ENCODE assay signal across 20 cellular contexts in the genomic region with DNA sequence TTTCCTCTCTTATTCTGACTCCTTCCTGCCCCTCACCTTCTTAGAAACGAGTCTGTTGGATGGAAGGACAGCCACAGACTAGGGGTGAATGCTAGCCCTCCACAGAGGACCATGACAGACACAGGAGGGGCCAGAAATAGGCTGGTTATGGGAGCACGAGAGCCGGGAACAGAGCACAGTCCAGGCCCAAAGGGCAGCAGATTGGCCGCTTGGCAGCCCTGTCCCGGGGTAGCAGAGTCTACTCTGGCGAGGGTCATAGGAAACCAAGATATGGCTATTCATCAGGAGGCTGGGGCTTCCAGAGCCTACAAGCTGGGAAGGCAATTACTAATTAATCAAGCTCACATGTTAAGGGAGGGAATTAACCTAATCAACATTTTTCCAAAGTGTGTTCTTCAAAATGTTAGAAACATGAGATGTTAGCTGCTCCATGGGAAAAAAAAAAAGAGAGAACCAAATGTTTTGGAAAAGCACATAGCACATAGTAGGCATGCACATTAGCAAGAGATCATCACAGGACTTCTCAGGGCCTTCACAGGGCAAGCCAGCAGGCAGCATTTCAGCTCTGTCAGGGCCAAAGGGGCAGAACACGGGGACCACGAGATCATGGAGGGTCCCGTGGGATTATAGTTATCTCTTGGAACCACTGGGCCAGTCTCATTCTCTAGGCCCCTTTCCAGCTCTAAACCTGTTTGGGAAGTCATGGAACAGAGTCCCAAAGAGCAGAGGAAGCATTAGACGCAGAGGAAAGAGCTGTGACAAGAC. TPM values are rescaled to one million over a fixed set of nuclear protein-coding genes. Genes with fewer than 3 reads are reported as not detected.
DNase-seq lines count a peak whose midpoint lies in the region; ATAC-seq, FAIRE-seq and TF ChIP-seq lines count a peak whose summit lies in the region.
"Had no signal": no experiment of that assay in that cellular context is flagged by ENCODE, and none has a peak within 500 bp of the region (broad histone marks: within the 10 kb centered on the region; RNA-seq: fewer than 3 reads in every experiment).

No MANE protein-coding gene starts in this region.

- no peak overlapping the region for H2BK120ac ChIP-seq in H1 (replicated peaks; ENCODE audit: low read depth, low read length)

- WGBS in H1 (ENCODE audit: extremely low coverage in 1 of 2, insufficient coverage in 1 of 2, insufficient read length in 1 of 2, insufficient replicate concordance in 2 of 2, low coverage in 1 of 2, low lambda C conversion rate in 2 of 2, missing lambda C conversion rate in 1 of 2), 2 experiments: 87% methylated on average over 10 of the region's 10 CpGs; no CpG with 5 or more reads in 1 of the 2 experiments

- no peaks in the 10 kb centered on the region for H3K36me3 ChIP-seq in H1 (ENCODE audit: control insufficient read depth in 2 of 4, insufficient read depth in 4 of 4, low read length in 3 of 4)
- H3K36me3 ChIP-seq: stomach had no signal

- H3K79me2 ChIP-seq in H1 (ENCODE audit: control insufficient read depth in 1 of 2, insufficient read depth in 2 of 2, low read length in 2 of 2): no peaks in the 10 kb centered on the region

- H3K18ac ChIP-seq in H1 (ENCODE audit: extremely low read depth, low read length): no peak overlapping the region

- no peaks in the 10 kb centered on the region for H3K27me3 ChIP-seq in H1 (replicated peaks in 1 of 4; ENCODE audit: control insufficient read depth in 3 of 4, extremely low read depth in 1 of 4, insufficient read depth in 3 of 4, low read length in 3 of 4)
- H3K27me3 ChIP-seq: stomach had no signal

- H3K23ac ChIP-seq in H1 (ENCODE audit: insufficient read length): no peak overlapping the region

- H3K14ac ChIP-seq in H1 (ENCODE audit: insufficient read length): no peak overlapping the region

- no peak for ATAC-seq in stimulated activated effector memory CD8-positive, alpha-beta T cell treated with anti-CD3 and anti-CD28 coated beads, Interleukin-12 subunit alpha, Interleukin-12 subunit beta, amount 100 ng/mL, for 72 hours
- ATAC-seq: naive thymus-derived CD8-positive, alpha-beta T cell had no signal

- peak overlapping the region; percentile 2 for H3K27ac Mint-ChIP-seq in T-helper 2 cell treated with Interferon-gamma antibody and Interleukin-4, amounts not matched to agents 5 μg/mL and 100 μg/mL, for 36 hours
- peak overlapping the region; percentile 41 for H3K27ac Mint-ChIP-seq in stimulated activated effector memory CD8-positive, alpha-beta T cell treated with anti-CD3 and anti-CD28 coated beads, Interleukin-12 subunit alpha, Interleukin-12 subunit beta, amount 100 ng/mL, for 72 hours
- H3K27ac Mint-ChIP-seq: activated CD4-positive, alpha-beta T cell treated with anti-CD3 and anti-CD28 coated beads, Interleukin-2, amount 10 ng/mL, durations not matched to agents 24 days and 14 days had no signal

- no peak overlapping the region for H3K27ac ChIP-seq in H1 (ENCODE audit: low read depth, low read length)
- H3K27ac ChIP-seq: 22Rv1, stomach had no signal

- no peak overlapping the region for H4K91ac ChIP-seq in H1 (replicated peaks; ENCODE audit: insufficient read length, low read length)

- no peak for DNase-seq in T-helper 2 cell treated with Interferon-gamma antibody and Interleukin-4, amounts not matched to agents 5 μg/mL and 100 μg/mL, for 36 hours (ENCODE audit: low spot score)
- DNase-seq in T-helper 2 cell (no peak), H1 (ENCODE audit: low read depth in 1 of 2, low spot score in 2 of 2) (no peak), mesenteric fat pad (ENCODE audit: low spot score) (peak; percentile 60), NAMALWA (ENCODE audit: low spot score) (no peak), cortex of kidney (lab: John Stamatoyannopoulos, UW) (no peak)
- no peak for DNase-seq in stimulated activated effector memory CD8-positive, alpha-beta T cell treated with anti-CD3 and anti-CD28 coated beads, Interleukin-12 subunit alpha, Interleukin-12 subunit beta, amount 100 ng/mL, for 72 hours (ENCODE audit: low spot score in 2 of 2)
- no peak for DNase-seq in stimulated activated CD4-positive, alpha-beta T cell treated with anti-CD3 and anti-CD28 coated beads, Interleukin-4, amount 100 ng/mL, for 1 hour
- DNase-seq: activated CD4-positive, alpha-beta T cell treated with anti-CD3 and anti-CD28 coated beads, Interleukin-2, amount 10 ng/mL, durations not matched to agents 24 days and 14 days; activated naive CD4-positive, alpha-beta T cell; amniotic stem cell; central memory CD4-positive, alpha-beta T cell; foreskin melanocyte; IMR-90; mesenchymal stem cell; stimulated activated CD4-positive, alpha-beta T cell treated with anti-CD3 and anti-CD28 coated beads, Interleukin-4, amount 100 ng/mL, for 4 hours; stomach had no signal

- no peak overlapping the region for H3K4me2 ChIP-seq in H1 (ENCODE audit: insufficient read depth in 1 of 2, low read depth in 2 of 2, low read length in 2 of 2)

- no peaks in the 10 kb centered on the region for H3K79me1 ChIP-seq in H1 (ENCODE audit: low read depth, low read length)

- no peak overlapping the region for H2BK20ac ChIP-seq in H1 (ENCODE audit: low read length)

- peaks cover 0 to 2% (median 0%) of the 10 kb centered on the region in 4 experiments; a peak in 1 of 7 replicates for H3K4me1 ChIP-seq in H1 (replicated peaks in 1 of 4; ENCODE audit: control insufficient read depth in 3 of 4, insufficient read depth in 4 of 4, low read length in 3 of 4)

- no peak overlapping the region for H3K4me3 ChIP-seq in H1 (ENCODE audit: extremely low read depth in 1 of 4, insufficient read depth in 2 of 4, low read depth in 3 of 4, low read length in 4 of 4)
- H3K4me3 ChIP-seq: stomach had no signal

- H4K20me1 ChIP-seq in H1 (replicated peaks in 1 of 2; ENCODE audit: control insufficient read depth in 1 of 2, insufficient read depth in 2 of 2, low read length in 2 of 2): no peaks in the 10 kb centered on the region

- H2BK5ac ChIP-seq in H1 (ENCODE audit: low read depth, low read length): 0 out of 2 replicates have a peak overlapping the region, but pooled peaks have one; percentile 21

- FAIRE-seq in H1 (lab: Jason Lieb, UNC): no peak
- FAIRE-seq: urothelium cell line had no signal

- POLR2A ChIA-PET in H1 (lab: Charles Lee; ENCODE audit: partially characterized antibody): interaction anchor here (1.0 to 10.5 kb wide), 2 partner anchors 15 to 216 kb away, joined by 3 to 112 read pairs; partner anchors contain the start of gene SEMA3G

- H3K9me3 ChIP-seq in H1 (ENCODE audit: insufficient read depth in 2 of 2, low read depth in 1 of 2, low read length in 1 of 2): no peaks in the 10 kb centered on the region
- H3K9me3 ChIP-seq: stomach had no signal

- H3K56ac ChIP-seq in H1 (replicated peaks; ENCODE audit: insufficient read length, low read depth, low read length): no peak overlapping the region

- CTCF ChIA-PET in H1 (lab: Charles Lee; ENCODE audit: partially characterized antibody): interaction anchor here (0.6 to 4.4 kb wide), 7 partner anchors 9 to 210 kb away, joined by 3 to 22 read pairs (median 9); no protein-coding TSS in a partner anchor

- peaks cover 9% of the 10 kb centered on the region for H3K27me3 Mint-ChIP-seq in T-helper 2 cell treated with Interferon-gamma antibody and Interleukin-4, amounts not matched to agents 5 μg/mL and 100 μg/mL, for 36 hours (ENCODE audit: low read depth)

- H3K23me2 ChIP-seq in H1 (ENCODE audit: low read depth, low read length): no peaks in the 10 kb centered on the region

- no peak for TF ChIP-seq POLR2A in H1 (IDR thresholded peaks at IDR 0.05; ENCODE audit: control extremely low read depth in 1 of 2, low read depth in 2 of 2, low read length in 2 of 2)

- no peaks in the 10 kb centered on the region for H3K36me3 Mint-ChIP-seq in T-helper 2 cell treated with Interferon-gamma antibody and Interleukin-4, amounts not matched to agents 5 μg/mL and 100 μg/mL, for 36 hours (ENCODE audit: low read depth)
- H3K36me3 Mint-ChIP-seq in stimulated activated effector memory CD8-positive, alpha-beta T cell treated with anti-CD3 and anti-CD28 coated beads, Interleukin-12 subunit alpha, Interleukin-12 subunit beta, amount 100 ng/mL, for 72 hours: no peaks in the 10 kb centered on the region
- H3K36me3 Mint-ChIP-seq: naive thymus-derived CD8-positive, alpha-beta T cell had no signal

- no peak for TF ChIP-seq EP300 in H1 (IDR thresholded peaks at IDR 0.05; ENCODE audit: borderline replicate concordance in 1 of 2, low read depth in 2 of 2, low read length in 2 of 2)

- no peak overlapping the region for H2AK5ac ChIP-seq in H1 (ENCODE audit: low read depth, low read length)

- no peak overlapping the region for H2BK12ac ChIP-seq in H1 (ENCODE audit: low read depth, low read length)

- no peak overlapping the region for H2AFZ ChIP-seq in H1 (ENCODE audit: low read length)

- H3K4me3 Mint-ChIP-seq in T-helper 2 cell treated with Interferon-gamma antibody and Interleukin-4, amounts not matched to agents 5 μg/mL and 100 μg/mL, for 36 hours: no peak overlapping the region
- no peak overlapping the region for H3K4me3 Mint-ChIP-seq in stimulated activated effector memory CD8-positive, alpha-beta T cell treated with anti-CD3 and anti-CD28 coated beads, Interleukin-12 subunit alpha, Interleukin-12 subunit beta, amount 100 ng/mL, for 72 hours
- H3K4me3 Mint-ChIP-seq: activated CD4-positive, alpha-beta T cell treated with anti-CD3 and anti-CD28 coated beads, Interleukin-2, amount 10 ng/mL, durations not matched to agents 24 days and 14 days; naive thymus-derived CD8-positive, alpha-beta T cell had no signal

- H3K9me3 Mint-ChIP-seq in T-helper 2 cell treated with Interferon-gamma antibody and Interleukin-4, amounts not matched to agents 5 μg/mL and 100 μg/mL, for 36 hours: no peaks in the 10 kb centered on the region
- H3K9me3 Mint-ChIP-seq in stimulated activated effector memory CD8-positive, alpha-beta T cell treated with anti-CD3 and anti-CD28 coated beads, Interleukin-12 subunit alpha, Interleukin-12 subunit beta, amount 100 ng/mL, for 72 hours: no peaks in the 10 kb centered on the region
- H3K9me3 Mint-ChIP-seq: activated CD4-positive, alpha-beta T cell treated with anti-CD3 and anti-CD28 coated beads, Interleukin-2, amount 10 ng/mL, durations not matched to agents 24 days and 14 days; naive thymus-derived CD8-positive, alpha-beta T cell had no signal

- H4K5ac ChIP-seq in H1 (ENCODE audit: insufficient read length, low read depth, low read length): no peak overlapping the region

- TF ChIP-seq CTCF in H1 (IDR thresholded peaks at IDR 0.05; ENCODE audit: control extremely low read depth in 1 of 3, insufficient read depth in 1 of 3, low read depth in 1 of 3, low read length in 3 of 3): no peak

- TF ChIP-seq RAD21 in H1 (IDR thresholded peaks at IDR 0.05 in 1 of 2, conservative IDR thresholded peaks at IDR 0.05 in 1 of 2; ENCODE audit: low read depth in 2 of 2, low read length in 2 of 2): no peak

- no peak overlapping the region for H3K9ac ChIP-seq in H1 (replicated peaks in 1 of 4; ENCODE audit: extremely low read depth in 1 of 4, low read depth in 3 of 4, low read length in 3 of 4)

- no peak overlapping the region for H4K8ac ChIP-seq in H1 (ENCODE audit: extremely low read depth, insufficient read depth, low read length)

- H3K4ac ChIP-seq in H1 (replicated peaks; ENCODE audit: insufficient read length, low read depth, low read length): no peak overlapping the region

- H3K4me1 Mint-ChIP-seq in T-helper 2 cell treated with Interferon-gamma antibody and Interleukin-4, amounts not matched to agents 5 μg/mL and 100 μg/mL, for 36 hours (ENCODE audit: low read depth): peaks cover 4% of the 10 kb centered on the region
- H3K4me1 Mint-ChIP-seq in stimulated activated effector memory CD8-positive, alpha-beta T cell treated with anti-CD3 and anti-CD28 coated beads, Interleukin-12 subunit alpha, Interleukin-12 subunit beta, amount 100 ng/mL, for 72 hours: peaks cover 6% of the 10 kb centered on the region

- H2BK15ac ChIP-seq in H1 (ENCODE audit: low read length): no peak overlapping the region

RNA-seq across cellular contexts. Expression of gene SEMA3G, which starts 13.3 kb away (rescaled TPM):
- total RNA-seq in H1 (2021; fragmentation: NEBNext Ultra II Directional; extraction: Animal tissue kit (Norgen Biotek cat#: 25700)): 1.5 TPM in 2 replicates
- 0.95 and 2.4 TPM in 2 replicates for polyA plus RNA-seq in H1 (2011; rRNA removed)
- polyA plus RNA-seq in H1 (2011; cell fraction: cytosol; rRNA removed): 1.0 TPM
- polyA plus RNA-seq in H1 (2011; cell fraction: nucleus; rRNA removed): 2.2 TPM
- polyA plus RNA-seq in H1 (2012, experiment 1 of 2): 1.0 to 1.8 TPM (median 1.2 TPM) in 4 replicates
- polyA plus RNA-seq in H1 (2012, experiment 2 of 2): 0.50 TPM
- polyA plus RNA-seq in H1 (2013, experiment 1 of 2): 1.3 TPM
- 1.1 TPM for polyA plus RNA-seq in H1 (2013, experiment 2 of 2)
- 1.1 and 1.4 TPM in 2 replicates for polyA minus RNA-seq in H1 (2011; rRNA and poly(A)+ RNA removed)
- 1.5 TPM for polyA minus RNA-seq in H1 (2011; cell fraction: cytosol; rRNA and poly(A)+ RNA removed)
- 1.8 TPM for polyA minus RNA-seq in H1 (2011; cell fraction: nucleus; rRNA and poly(A)+ RNA removed)
- 144 TPM for total RNA-seq in mesenteric fat pad
- total RNA-seq: IMR-90; naive thymus-derived CD8-positive, alpha-beta T cell had no signal
- polyA plus RNA-seq: naive thymus-derived CD8-positive, alpha-beta T cell had no signal

RNA-seq across cellular contexts. Expression of gene PHF7, which starts 21.2 kb away (rescaled TPM):
- total RNA-seq in H1 (2021; fragmentation: NEBNext Ultra II Directional; extraction: Animal tissue kit (Norgen Biotek cat#: 25700)): 9.5 and 12.0 TPM in 2 replicates
- polyA plus RNA-seq in H1 (2011; rRNA removed): 6.3 and 6.7 TPM in 2 replicates
- polyA plus RNA-seq in H1 (2011; cell fraction: cytosol; rRNA removed): 13.6 TPM
- polyA plus RNA-seq in H1 (2011; cell fraction: nucleus; rRNA removed): 13.4 TPM
- polyA plus RNA-seq in H1 (2012, experiment 1 of 2): 8.9 to 13.5 TPM (median 12.4 TPM) in 4 replicates
- 5.5 TPM for polyA plus RNA-seq in H1 (2012, experiment 2 of 2)
- 15.6 TPM for polyA plus RNA-seq in H1 (2013, experiment 1 of 2)
- 13.1 TPM for polyA plus RNA-seq in H1 (2013, experiment 2 of 2)
- polyA minus RNA-seq in H1 (2011; rRNA and poly(A)+ RNA removed): 9.0 and 9.3 TPM in 2 replicates
- polyA minus RNA-seq in H1 (2011; cell fraction: cytosol; rRNA and poly(A)+ RNA removed): 7.4 TPM
- polyA minus RNA-seq in H1 (2011; cell fraction: nucleus; rRNA and poly(A)+ RNA removed): 14.1 TPM
- total RNA-seq in mesenteric fat pad: 10.1 TPM

RNA-seq across cellular contexts. Expression of gene BAP1, which starts 21.8 kb away (rescaled TPM):
- total RNA-seq in H1 (2021; fragmentation: NEBNext Ultra II Directional; extraction: Animal tissue kit (Norgen Biotek cat#: 25700)): 72.9 and 80.3 TPM in 2 replicates
- 64.9 and 79.5 TPM in 2 replicates for polyA plus RNA-seq in H1 (2011; rRNA removed)
- polyA plus RNA-seq in H1 (2011; cell fraction: cytosol; rRNA removed): 74.8 TPM
- 271 TPM for polyA plus RNA-seq in H1 (2011; cell fraction: nucleus; rRNA removed)
- polyA plus RNA-seq in H1 (2012, experiment 1 of 2): 81.1 to 93.5 TPM (median 83.9 TPM) in 4 replicates
- polyA plus RNA-seq in H1 (2012, experiment 2 of 2): 89.8 TPM
- 37.6 TPM for polyA plus RNA-seq in H1 (2013, experiment 1 of 2)
- 38.9 TPM for polyA plus RNA-seq in H1 (2013, experiment 2 of 2)
- 81.1 and 89.6 TPM in 2 replicates for polyA minus RNA-seq in H1 (2011; rRNA and poly(A)+ RNA removed)
- 46.2 TPM for polyA minus RNA-seq in H1 (2011; cell fraction: cytosol; rRNA and poly(A)+ RNA removed)
- polyA minus RNA-seq in H1 (2011; cell fraction: nucleus; rRNA and poly(A)+ RNA removed): 71.8 TPM
- total RNA-seq in mesenteric fat pad: 66.6 TPM

RNA-seq across cellular contexts. Expression of gene TNNC1, which starts 22.2 kb away (rescaled TPM):
- total RNA-seq in H1 (2021; fragmentation: NEBNext Ultra II Directional; extraction: Animal tissue kit (Norgen Biotek cat#: 25700)): 5.8 and 9.5 TPM in 2 replicates
- polyA plus RNA-seq in H1 (2011; rRNA removed): 16.4 and 18.5 TPM in 2 replicates
- polyA plus RNA-seq in H1 (2011; cell fraction: cytosol; rRNA removed): 29.5 TPM
- 12.1 TPM for polyA plus RNA-seq in H1 (2011; cell fraction: nucleus; rRNA removed)
- polyA plus RNA-seq in H1 (2012, experiment 1 of 2): 11.7 to 13.0 TPM (median 12.0 TPM) in 4 replicates
- polyA plus RNA-seq in H1 (2012, experiment 2 of 2): 12.9 TPM
- 5.0 TPM for polyA plus RNA-seq in H1 (2013, experiment 1 of 2)
- 4.6 TPM for polyA plus RNA-seq in H1 (2013, experiment 2 of 2)
- 2.8 and 5.0 TPM in 2 replicates for polyA minus RNA-seq in H1 (2011; rRNA and poly(A)+ RNA removed)
- 4.1 TPM for polyA minus RNA-seq in H1 (2011; cell fraction: cytosol; rRNA and poly(A)+ RNA removed)
- 5.0 TPM for polyA minus RNA-seq in H1 (2011; cell fraction: nucleus; rRNA and poly(A)+ RNA removed)
- not detected for total RNA-seq in mesenteric fat pad

RNA-seq across cellular contexts. Expression of gene NISCH, which starts 23.8 kb away (rescaled TPM):
- total RNA-seq in H1 (2021; fragmentation: NEBNext Ultra II Directional; extraction: Animal tissue kit (Norgen Biotek cat#: 25700)): 67.0 and 71.9 TPM in 2 replicates
- polyA plus RNA-seq in H1 (2011; rRNA removed): 71.2 and 108 TPM in 2 replicates
- 71.7 TPM for polyA plus RNA-seq in H1 (2011; cell fraction: cytosol; rRNA removed)
- polyA plus RNA-seq in H1 (2011; cell fraction: nucleus; rRNA removed): 289 TPM
- 48.9 to 72.2 TPM (median 62.2 TPM) in 4 replicates for polyA plus RNA-seq in H1 (2012, experiment 1 of 2)
- polyA plus RNA-seq in H1 (2012, experiment 2 of 2): 33.3 TPM
- polyA plus RNA-seq in H1 (2013, experiment 1 of 2): 50.4 TPM
- polyA plus RNA-seq in H1 (2013, experiment 2 of 2): 45.9 TPM
- 106 and 112 TPM in 2 replicates for polyA minus RNA-seq in H1 (2011; rRNA and poly(A)+ RNA removed)
- 60.0 TPM for polyA minus RNA-seq in H1 (2011; cell fraction: cytosol; rRNA and poly(A)+ RNA removed)
- polyA minus RNA-seq in H1 (2011; cell fraction: nucleus; rRNA and poly(A)+ RNA removed): 121 TPM
- 71.6 TPM for total RNA-seq in mesenteric fat pad

Comparison
In these comparisons a context has a peak if more than half of its experiments do, and no peak if none do; other contexts are left out.
1. RNA of gene SEMA3G, which starts 13.3 kb away (total RNA-seq): 144 TPM in mesenteric fat pad (single experiment); 1.5 TPM in H1; every median in the first group is over 10 times any median in the second.